Comparison of ENCODE assay signal across 15 cellular contexts in genomic region chr22:42908082-42908746, GRCh38. TPM values are rescaled to one million over a fixed set of nuclear protein-coding genes. Genes with fewer than 3 reads are reported as not detected.
A peak's percentile ranks its signal among the peaks of the same experiment; 100 is the strongest.
DNase-seq lines count a peak whose midpoint lies in the region; FAIRE-seq and TF ChIP-seq lines count a peak whose summit lies in the region.
"Had no signal": no experiment of that assay in that cellular context is flagged by ENCODE, and none has a peak within 500 bp of the region (broad histone marks: within the 10 kb centered on the region; RNA-seq: fewer than 3 reads in every experiment).

No MANE protein-coding gene starts in this region.

- intact Hi-C loops in dorsolateral prefrontal cortex (cut with DNase I): no loop called here
- intact Hi-C loops in activated T-helper 1 cell treated with anti-CD3 and anti-CD28 coated beads, Interleukin-12 subunit alpha, Interleukin-12 subunit beta, Interleukin-2, Interleukin-4 antibody, amounts not matched to agents 30 ng/mL and 10 ng/mL and 1 ng/mL, durations not matched to agents 14 hours and 24 hours and 36 hours (cut with micrococcal nuclease): no loop called here

- peak overlapping the region in 1 of 3 experiments; percentile 49 for H3K4me3 Mint-ChIP-seq in nephron
- no peak overlapping the region for H3K4me3 Mint-ChIP-seq in activated T-helper 1 cell treated with anti-CD3 and anti-CD28 coated beads, Interleukin-12 subunit alpha, Interleukin-12 subunit beta, Interleukin-2, Interleukin-4 antibody, amounts not matched to agents 30 ng/mL and 10 ng/mL and 1 ng/mL, durations not matched to agents 14 hours and 24 hours and 36 hours
- H3K4me3 Mint-ChIP-seq: activated naive CD4-positive, alpha-beta T cell treated with anti-CD3 and anti-CD28 coated beads, Interleukin-2, amount 10 ng/mL, durations not matched to agents 7 days and 5 days; mesothelial cell of epicardium; stimulated activated naive CD8-positive, alpha-beta T cell treated with anti-CD3 and anti-CD28 coated beads, Interleukin-15, Interleukin-2, amounts not matched to agents 100 ng/mL and 50 ng/mL, for 24 hours had no signal

- peak overlapping the region; percentile 78 to 87 (median 87) for H3K27ac Mint-ChIP-seq in nephron
- no peak overlapping the region for H3K27ac Mint-ChIP-seq in activated T-helper 1 cell treated with anti-CD3 and anti-CD28 coated beads, Interleukin-12 subunit alpha, Interleukin-12 subunit beta, Interleukin-2, Interleukin-4 antibody, amounts not matched to agents 30 ng/mL and 10 ng/mL and 1 ng/mL, durations not matched to agents 14 hours and 24 hours and 36 hours
- H3K27ac Mint-ChIP-seq: activated naive CD4-positive, alpha-beta T cell treated with anti-CD3 and anti-CD28 coated beads, Interleukin-2, amount 10 ng/mL, durations not matched to agents 7 days and 5 days; mesothelial cell of epicardium; stimulated activated naive CD8-positive, alpha-beta T cell treated with anti-CD3 and anti-CD28 coated beads, Interleukin-15, Interleukin-2, amounts not matched to agents 100 ng/mL and 50 ng/mL, for 24 hours had no signal

- peaks cover 10% of the 10 kb centered on the region for H3K36me3 Mint-ChIP-seq in nephron (ENCODE audit: low read depth)
- H3K36me3 Mint-ChIP-seq in activated T-helper 1 cell treated with anti-CD3 and anti-CD28 coated beads, Interleukin-12 subunit alpha, Interleukin-12 subunit beta, Interleukin-2, Interleukin-4 antibody, amounts not matched to agents 30 ng/mL and 10 ng/mL and 1 ng/mL, durations not matched to agents 14 hours and 24 hours and 36 hours (ENCODE audit: low read depth): no peaks in the 10 kb centered on the region
- H3K36me3 Mint-ChIP-seq: mesothelial cell of epicardium had no signal

- TF ChIP-seq CTCF in dorsolateral prefrontal cortex (IDR thresholded peaks at IDR 0.05 in 54 of 56, conservative IDR thresholded peaks at IDR 0.05 in 2 of 56; ENCODE audit: low read depth in 1 of 56, partially characterized antibody in 56 of 56) (no peak), nephron (IDR thresholded peaks at IDR 0.05; ENCODE audit: unreplicated experiment in 3 of 3) (no peak), suprapubic skin (IDR thresholded peaks at IDR 0.05) (no peak)

- H3K4me3 ChIP-seq in dorsolateral prefrontal cortex (no peak overlapping the region), suprapubic skin (no peak overlapping the region), small intestine (ENCODE audit: low read depth in 1 of 2, low read length in 2 of 2) (no peak overlapping the region)

- DNase-seq in DMS 273 (lab: John Stamatoyannopoulos, UW; ENCODE audit: unreplicated experiment) (peak; percentile 47), DMS 273 treated with DMSO at 0.1 percent for 48 hours (lab: John Stamatoyannopoulos, UW) (no peak), dorsolateral prefrontal cortex (no peak), suprapubic skin (ENCODE audit: low spot score in 2 of 2) (no peak), small intestine (no peak), RKO (ENCODE audit: low spot score) (no peak)
- DNase-seq in activated T-helper 1 cell treated with anti-CD3 and anti-CD28 coated beads, Interleukin-12 subunit alpha, Interleukin-12 subunit beta, Interleukin-2, Interleukin-4 antibody, amounts not matched to agents 30 ng/mL and 10 ng/mL and 1 ng/mL, durations not matched to agents 14 hours and 24 hours and 36 hours (ENCODE audit: low spot score): no peak
- DNase-seq: activated naive CD4-positive, alpha-beta T cell treated with anti-CD3 and anti-CD28 coated beads, Interleukin-2, amount 10 ng/mL, durations not matched to agents 7 days and 5 days; cerebellar nuclear complex; NCI-H1436 treated with DMSO at 0.1 percent for 48 hours had no signal

- H3K4me1 Mint-ChIP-seq in nephron: peaks cover 88% of the 10 kb centered on the region
- no peaks in the 10 kb centered on the region for H3K4me1 Mint-ChIP-seq in activated T-helper 1 cell treated with anti-CD3 and anti-CD28 coated beads, Interleukin-12 subunit alpha, Interleukin-12 subunit beta, Interleukin-2, Interleukin-4 antibody, amounts not matched to agents 30 ng/mL and 10 ng/mL and 1 ng/mL, durations not matched to agents 14 hours and 24 hours and 36 hours (ENCODE audit: low read depth)
- H3K4me1 Mint-ChIP-seq: activated naive CD4-positive, alpha-beta T cell treated with anti-CD3 and anti-CD28 coated beads, Interleukin-2, amount 10 ng/mL, durations not matched to agents 7 days and 5 days; mesothelial cell of epicardium had no signal

- TF ChIP-seq EP300 in suprapubic skin (IDR thresholded peaks at IDR 0.05): no peak

- H3K27ac ChIP-seq in dorsolateral prefrontal cortex: peak overlapping the region in 41 of 59 donors; percentile 5 to 80 (median 57)
- peak overlapping the region; percentile 68 for H3K27ac ChIP-seq in suprapubic skin
- H3K27ac ChIP-seq in small intestine (ENCODE audit: low read depth in 1 of 2, low read length in 1 of 2): peak overlapping the region in 1 of 2 donors; percentile 25
- H3K27ac ChIP-seq: 22Rv1 had no signal

- H3K9me3 Mint-ChIP-seq in nephron: no peaks in the 10 kb centered on the region
- H3K9me3 Mint-ChIP-seq in activated T-helper 1 cell treated with anti-CD3 and anti-CD28 coated beads, Interleukin-12 subunit alpha, Interleukin-12 subunit beta, Interleukin-2, Interleukin-4 antibody, amounts not matched to agents 30 ng/mL and 10 ng/mL and 1 ng/mL, durations not matched to agents 14 hours and 24 hours and 36 hours: no peaks in the 10 kb centered on the region
- H3K9me3 Mint-ChIP-seq: activated naive CD4-positive, alpha-beta T cell treated with anti-CD3 and anti-CD28 coated beads, Interleukin-2, amount 10 ng/mL, durations not matched to agents 7 days and 5 days; mesothelial cell of epicardium; stimulated activated naive CD8-positive, alpha-beta T cell treated with anti-CD3 and anti-CD28 coated beads, Interleukin-15, Interleukin-2, amounts not matched to agents 100 ng/mL and 50 ng/mL, for 24 hours had no signal

- H3K4me1 ChIP-seq in suprapubic skin (peaks cover 68% of the 10 kb centered on the region), small intestine (ENCODE audit: control insufficient read depth in 2 of 2, insufficient read depth in 1 of 2, low read depth in 1 of 2, low read length in 1 of 2) (peaks cover 0 to 7% of the 10 kb centered on the region in 2 donors)

- no peak for TF ChIP-seq POLR2A in suprapubic skin (IDR thresholded peaks at IDR 0.05)

- 56% methylated on average over 10 of the region's 10 CpGs for WGBS in suprapubic skin
- WGBS in small intestine, 3 donors: 72 to 87% (median 86%) methylated on average over 10 of the region's 10 CpGs

- H3K36me3 ChIP-seq in suprapubic skin (peaks cover 9% of the 10 kb centered on the region), small intestine (ENCODE audit: control insufficient read depth in 2 of 2, insufficient read depth in 2 of 2, low read length in 2 of 2) (peaks cover 4% of the 10 kb centered on the region in 2 donors)

- H3K9me3 ChIP-seq in suprapubic skin (no peaks in the 10 kb centered on the region), small intestine (ENCODE audit: control insufficient read depth, low read depth) (no peaks in the 10 kb centered on the region)

- no peaks in the 10 kb centered on the region for H3K27me3 Mint-ChIP-seq in nephron (ENCODE audit: low read depth)
- no peaks in the 10 kb centered on the region for H3K27me3 Mint-ChIP-seq in activated T-helper 1 cell treated with anti-CD3 and anti-CD28 coated beads, Interleukin-12 subunit alpha, Interleukin-12 subunit beta, Interleukin-2, Interleukin-4 antibody, amounts not matched to agents 30 ng/mL and 10 ng/mL and 1 ng/mL, durations not matched to agents 14 hours and 24 hours and 36 hours (ENCODE audit: insufficient read depth)
- H3K27me3 Mint-ChIP-seq: activated naive CD4-positive, alpha-beta T cell treated with anti-CD3 and anti-CD28 coated beads, Interleukin-2, amount 10 ng/mL, durations not matched to agents 7 days and 5 days; stimulated activated naive CD8-positive, alpha-beta T cell treated with anti-CD3 and anti-CD28 coated beads, Interleukin-15, Interleukin-2, amounts not matched to agents 100 ng/mL and 50 ng/mL, for 24 hours had no signal

- H3K27me3 ChIP-seq in dorsolateral prefrontal cortex (no peaks in the 10 kb centered on the region), suprapubic skin (no peaks in the 10 kb centered on the region), small intestine (ENCODE audit: control insufficient read depth in 2 of 2, insufficient read depth in 2 of 2, low read length in 2 of 2) (no peaks in the 10 kb centered on the region)

- no peak for FAIRE-seq in small intestine (lab: Jason Lieb, UNC)
- FAIRE-seq: G401.6 had no signal

RNA-seq across cellular contexts. Expression of gene ARFGAP3, which starts 51.1 kb away (rescaled TPM):
- total RNA-seq in dorsolateral prefrontal cortex (10 to 100 TPM; 18.5 to 37.7 (median 25.9) TPM), suprapubic skin (10 to 100 TPM; 26.7 to 33.3 (median 31.8) TPM)
- polyA plus RNA-seq in small intestine: 10 to 100 TPM; 29.1 to 59.2 (median 47.0) TPM
- 38.0 and 42.3 TPM in 2 replicates for total RNA-seq in activated T-helper 1 cell treated with anti-CD3 and anti-CD28 coated beads, Interleukin-12 subunit alpha, Interleukin-12 subunit beta, Interleukin-2, Interleukin-4 antibody, amounts not matched to agents 30 ng/mL and 10 ng/mL and 1 ng/mL, durations not matched to agents 14 hours and 24 hours and 36 hours
